In the genomic region with DNA sequence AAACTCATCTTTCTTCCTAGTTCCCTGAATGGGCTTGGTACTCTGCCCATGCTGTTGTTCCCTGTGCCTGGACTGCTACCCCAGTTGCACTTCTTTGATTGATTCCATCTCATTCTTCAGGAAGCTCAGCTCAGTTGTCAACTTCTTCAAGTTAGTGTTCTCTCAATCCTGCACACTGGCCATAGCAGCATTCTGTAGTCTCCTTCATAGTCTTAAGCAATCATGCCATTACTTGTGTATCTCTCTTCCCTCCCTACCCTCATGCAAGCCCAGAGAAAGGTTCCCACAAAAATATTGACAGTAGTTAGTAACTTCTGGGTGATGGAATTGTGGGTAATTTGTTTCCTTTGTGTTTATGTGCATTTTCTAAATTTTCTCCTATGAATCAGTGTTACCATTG, we compare ENCODE assay signal across 28 cellular contexts. TPM values are rescaled to one million over a fixed set of nuclear protein-coding genes. Genes with fewer than 3 reads are reported as not detected.
DNase-seq lines count a peak whose midpoint lies in the region; ATAC-seq, FAIRE-seq and TF ChIP-seq lines count a peak whose summit lies in the region.
"Had no signal": no experiment of that assay in that cellular context is flagged by ENCODE, and none has a peak within 500 bp of the region (broad histone marks: within the 10 kb centered on the region; RNA-seq: fewer than 3 reads in every experiment).

No MANE protein-coding gene starts in this region.

- no peak overlapping the region for H2AFZ ChIP-seq in HepG2 (ENCODE audit: low read length)
- no peak overlapping the region for H2AFZ ChIP-seq in H1 (ENCODE audit: low read length)
- no peak overlapping the region for H2AFZ ChIP-seq in PC-9

- peaks cover 30% of the 10 kb centered on the region for H3K4me1 Mint-ChIP-seq in T-helper 2 cell treated with Interferon-gamma antibody and Interleukin-4, amounts not matched to agents 5 μg/mL and 100 μg/mL, for 36 hours (ENCODE audit: low read depth)
- peaks cover 25% of the 10 kb centered on the region for H3K4me1 Mint-ChIP-seq in progenitor cell of endocrine pancreas (ENCODE audit: low read depth)

- no peak overlapping the region for H3K4me2 ChIP-seq in HepG2 (ENCODE audit: low read depth, low read length)
- H3K4me2 ChIP-seq in H1 (ENCODE audit: insufficient read depth in 1 of 2, low read depth in 2 of 2, low read length in 2 of 2) = no peak overlapping the region
- no peak overlapping the region for H3K4me2 ChIP-seq in PC-9

- H3K4me1 ChIP-seq in HepG2 (ENCODE audit: insufficient read depth, low read length) = peaks cover 59% of the 10 kb centered on the region
- H3K4me1 ChIP-seq in right lobe of liver = peaks cover 0 to 7% (median 2%) of the 10 kb centered on the region in 4 donors
- H3K4me1 ChIP-seq in H1 (replicated peaks in 1 of 4; ENCODE audit: control insufficient read depth in 3 of 4, insufficient read depth in 4 of 4, low read length in 3 of 4) = peaks cover 1 to 16% (median 10%) of the 10 kb centered on the region in 4 experiments; a peak in 5 of 7 replicates
- H3K4me1 ChIP-seq in PC-9 (replicated peaks; ENCODE audit: insufficient read depth) = peaks cover 4% of the 10 kb centered on the region

- 0 out of 2 replicates have a peak, but pooled peaks cover 6% of the 10 kb centered on the region for H4K20me1 ChIP-seq in HepG2 (ENCODE audit: insufficient read depth, low read length)
- no peaks in the 10 kb centered on the region for H4K20me1 ChIP-seq in H1 (replicated peaks in 1 of 2; ENCODE audit: control insufficient read depth in 1 of 2, insufficient read depth in 2 of 2, low read length in 2 of 2)
- 0 out of 2 replicates have a peak, but pooled peaks cover 5% of the 10 kb centered on the region for H4K20me1 ChIP-seq in PC-9 (ENCODE audit: insufficient read depth)

- H3K9me3 Mint-ChIP-seq in T-helper 2 cell treated with Interferon-gamma antibody and Interleukin-4, amounts not matched to agents 5 μg/mL and 100 μg/mL, for 36 hours = peaks cover 7% of the 10 kb centered on the region
- peaks cover 5% of the 10 kb centered on the region for H3K9me3 Mint-ChIP-seq in progenitor cell of endocrine pancreas (ENCODE audit: low read depth)

- H3K27ac Mint-ChIP-seq in T-helper 2 cell treated with Interferon-gamma antibody and Interleukin-4, amounts not matched to agents 5 μg/mL and 100 μg/mL, for 36 hours = no peak overlapping the region
- peak overlapping the region; percentile 74 for H3K27ac Mint-ChIP-seq in progenitor cell of endocrine pancreas

- H4K8ac ChIP-seq in H1 (ENCODE audit: extremely low read depth, insufficient read depth, low read length) = no peak overlapping the region

- peak overlapping the region; percentile 71 for H2BK120ac ChIP-seq in H1 (replicated peaks; ENCODE audit: low read depth, low read length)

- H3K23ac ChIP-seq in H1 (ENCODE audit: insufficient read length) = no peak overlapping the region

- H3K36me3 Mint-ChIP-seq in T-helper 2 cell treated with Interferon-gamma antibody and Interleukin-4, amounts not matched to agents 5 μg/mL and 100 μg/mL, for 36 hours (ENCODE audit: low read depth) = peaks cover 15% of the 10 kb centered on the region
- H3K36me3 Mint-ChIP-seq in progenitor cell of endocrine pancreas (ENCODE audit: insufficient read depth) = no peaks in the 10 kb centered on the region

- peaks cover 6% of the 10 kb centered on the region for H3K79me1 ChIP-seq in H1 (ENCODE audit: low read depth, low read length)

- H3K18ac ChIP-seq in H1 (ENCODE audit: extremely low read depth, low read length) = peak overlapping the region; percentile 39

- H3K14ac ChIP-seq in H1 (ENCODE audit: insufficient read length) = no peak overlapping the region

- no peak overlapping the region for H3K56ac ChIP-seq in H1 (replicated peaks; ENCODE audit: insufficient read length, low read depth, low read length)

- POLR2A ChIA-PET in HepG2 (lab: Yijun Ruan, JAX) = interaction anchor here (1.0 kb wide), 1 partner anchor 25 kb away, joined by 4 read pairs; no protein-coding TSS in a partner anchor
- POLR2A ChIA-PET in H1 (lab: Charles Lee; ENCODE audit: partially characterized antibody) = interaction anchor here (1.3 kb wide), 1 partner anchor 8 kb away, joined by 3 read pairs; no protein-coding TSS in a partner anchor
- POLR2A ChIA-PET in PC-9 (lab: Charles Lee; ENCODE audit: unreplicated experiment) = no interaction called here

- in situ Hi-C loops in HepG2 (cut with HindIII; ENCODE audit: extremely low pct_ligation_motif_present, low pct_unique_long_range_greater_than_20kb) = no loop called here

- no peak for FAIRE-seq in HepG2 (lab: Jason Lieb, UNC)
- no peak for FAIRE-seq in H1 (lab: Jason Lieb, UNC)
- FAIRE-seq: small intestine, TTC549 had no signal

- no peak overlapping the region for H3K27ac ChIP-seq in HepG2 (ENCODE audit: extremely low read length, insufficient read depth, low read length)
- H3K27ac ChIP-seq in right lobe of liver = no peak overlapping the region
- H3K27ac ChIP-seq in H1 (ENCODE audit: low read depth, low read length) = no peak overlapping the region
- H3K27ac ChIP-seq in PC-9 = no peak overlapping the region
- H3K27ac ChIP-seq: 22Rv1, body of pancreas, heart left ventricle, Peyer's patch had no signal

- no peak for TF ChIP-seq CTCF in HepG2 (CRISPR knock-in tag; IDR thresholded peaks at IDR 0.05)
- TF ChIP-seq CTCF in right lobe of liver (IDR thresholded peaks at IDR 0.05) = no peak
- no peak for TF ChIP-seq CTCF in H1 (IDR thresholded peaks at IDR 0.05; ENCODE audit: control extremely low read depth in 1 of 3, insufficient read depth in 1 of 3, low read depth in 1 of 3, low read length in 3 of 3)
- no peak for TF ChIP-seq CTCF in progenitor cell of endocrine pancreas (IDR thresholded peaks at IDR 0.05; ENCODE audit: unreplicated experiment)
- no peak for TF ChIP-seq CTCF in PC-9 (conservative IDR thresholded peaks at IDR 0.05)

- no peak overlapping the region for H3K4ac ChIP-seq in H1 (replicated peaks; ENCODE audit: insufficient read length, low read depth, low read length)

- H4K91ac ChIP-seq in H1 (replicated peaks; ENCODE audit: insufficient read length, low read length) = no peak overlapping the region

- no peaks in the 10 kb centered on the region for H3K27me3 Mint-ChIP-seq in T-helper 2 cell treated with Interferon-gamma antibody and Interleukin-4, amounts not matched to agents 5 μg/mL and 100 μg/mL, for 36 hours (ENCODE audit: low read depth)
- no peaks in the 10 kb centered on the region for H3K27me3 Mint-ChIP-seq in progenitor cell of endocrine pancreas

- ATAC-seq in HepG2 (no peak), right lobe of liver (no peak), HG02973 (IDR thresholded peaks at IDR 0.05; ENCODE audit: unreplicated experiment) (no peak)
- ATAC-seq: body of pancreas, heart left ventricle, left cardiac atrium had no signal

- H3K79me2 ChIP-seq in HepG2 (ENCODE audit: insufficient read depth, low read length) (peaks cover 89% of the 10 kb centered on the region), H1 (ENCODE audit: control insufficient read depth in 1 of 2, insufficient read depth in 2 of 2, low read length in 2 of 2) (peaks cover 10 to 88% of the 10 kb centered on the region in 2 experiments), PC-9 (ENCODE audit: low read depth) (peaks cover 77% of the 10 kb centered on the region)

- no peaks in the 10 kb centered on the region for H3K36me3 ChIP-seq in HepG2 (replicated peaks in 1 of 2; ENCODE audit: control insufficient read depth in 1 of 2, insufficient read depth in 2 of 2, low read length in 2 of 2)
- no peaks in the 10 kb centered on the region for H3K36me3 ChIP-seq in right lobe of liver
- no peaks in the 10 kb centered on the region for H3K36me3 ChIP-seq in H1 (ENCODE audit: control insufficient read depth in 2 of 4, insufficient read depth in 4 of 4, low read length in 3 of 4)
- H3K36me3 ChIP-seq in PC-9 (ENCODE audit: low read depth) = no peaks in the 10 kb centered on the region
- H3K36me3 ChIP-seq: heart left ventricle, Peyer's patch had no signal

- no peak for TF ChIP-seq RAD21 in HepG2 (CRISPR knock-in tag; IDR thresholded peaks at IDR 0.05)
- TF ChIP-seq RAD21 in H1 (IDR thresholded peaks at IDR 0.05 in 1 of 2, conservative IDR thresholded peaks at IDR 0.05 in 1 of 2; ENCODE audit: low read depth in 2 of 2, low read length in 2 of 2) = no peak

- TF ChIP-seq POLR2A in HepG2 (IDR thresholded peaks at IDR 0.05; ENCODE audit: insufficient read depth in 1 of 2, low read depth in 2 of 2, low read length in 2 of 2) = no peak
- no peak for TF ChIP-seq POLR2A in right lobe of liver (IDR thresholded peaks at IDR 0.05)
- TF ChIP-seq POLR2A in H1 (IDR thresholded peaks at IDR 0.05; ENCODE audit: control extremely low read depth in 1 of 2, low read depth in 2 of 2, low read length in 2 of 2) = no peak

- peaks cover 7% of the 10 kb centered on the region; the same call in 1 of the 2 replicates for H3K23me2 ChIP-seq in H1 (ENCODE audit: low read depth, low read length)

- CTCF ChIA-PET in HepG2 (lab: Yijun Ruan, JAX; ENCODE audit: low intra/inter-chr PET ratio, low total read pairs) = no interaction called here
- CTCF ChIA-PET in H1 (lab: Charles Lee; ENCODE audit: partially characterized antibody) = no interaction called here
- CTCF ChIA-PET in PC-9 (lab: Charles Lee) = no interaction called here

- no peak overlapping the region; the same call in 1 of the 2 replicates for H2AK5ac ChIP-seq in H1 (ENCODE audit: low read depth, low read length)

- no peak overlapping the region for H4K5ac ChIP-seq in H1 (ENCODE audit: insufficient read length, low read depth, low read length)

- H2BK15ac ChIP-seq in H1 (ENCODE audit: low read length) = peak overlapping the region; percentile 3; the same call in 1 of the 2 replicates

- BruUV-seq in HepG2 (replicated peaks; lab: Mats Ljungman, UMichigan) (no TSS peak), PC-9 (replicated peaks; lab: Mats Ljungman, UMichigan) (no TSS peak)

- H3K4me3 Mint-ChIP-seq in T-helper 2 cell treated with Interferon-gamma antibody and Interleukin-4, amounts not matched to agents 5 μg/mL and 100 μg/mL, for 36 hours = peak overlapping the region; percentile 13
- no peak overlapping the region for H3K4me3 Mint-ChIP-seq in progenitor cell of endocrine pancreas (ENCODE audit: low read depth)

- peak overlapping the region; percentile 41; the same call in 1 of the 2 replicates for H2BK5ac ChIP-seq in H1 (ENCODE audit: low read depth, low read length)

- H3F3A ChIP-seq in PC-9 (ENCODE audit: insufficient read depth, low read depth) = peaks cover 8% of the 10 kb centered on the region

- H3K9ac ChIP-seq in HepG2 (ENCODE audit: insufficient read depth, low read depth, low read length) = no peak overlapping the region
- H3K9ac ChIP-seq in H1 (replicated peaks in 1 of 4; ENCODE audit: extremely low read depth in 1 of 4, low read depth in 3 of 4, low read length in 3 of 4) = no peak overlapping the region; a peak in 2 of 7 replicates

- no peak overlapping the region; the same call in 1 of the 2 replicates for H2BK12ac ChIP-seq in H1 (ENCODE audit: low read depth, low read length)

- intact Hi-C loops in HepG2 (cut with micrococcal nuclease; ENCODE audit: unreplicated experiment) (no loop called here), right lobe of liver (cut with DNase I) (no loop called here), PC-9 (cut with micrococcal nuclease; ENCODE audit: unreplicated experiment) (no loop called here)

- no peak overlapping the region for H3K4me3 ChIP-seq in HepG2 (replicated peaks in 1 of 3; ENCODE audit: insufficient read depth in 1 of 3, low read depth in 2 of 3, low read length in 3 of 3)
- no peak overlapping the region for H3K4me3 ChIP-seq in right lobe of liver
- no peak overlapping the region for H3K4me3 ChIP-seq in H1 (ENCODE audit: extremely low read depth in 1 of 4, insufficient read depth in 2 of 4, low read depth in 3 of 4, low read length in 4 of 4)
- H3K4me3 ChIP-seq in PC-9 = no peak overlapping the region
- H3K4me3 ChIP-seq: body of pancreas, heart left ventricle, Peyer's patch had no signal

- H2BK20ac ChIP-seq in H1 (ENCODE audit: low read length) = peak overlapping the region; percentile 29; the same call in 1 of the 2 replicates

- H3K27me3 ChIP-seq in HepG2 (ENCODE audit: control insufficient read depth in 1 of 2, insufficient read depth in 2 of 2, low read length in 2 of 2) (no peaks in the 10 kb centered on the region; a peak in 1 of 5 replicates), right lobe of liver (no peaks in the 10 kb centered on the region), H1 (replicated peaks in 1 of 4; ENCODE audit: control insufficient read depth in 3 of 4, extremely low read depth in 1 of 4, insufficient read depth in 3 of 4, low read length in 3 of 4) (no peaks in the 10 kb centered on the region), PC-9 (ENCODE audit: insufficient read depth, low read depth) (no peaks in the 10 kb centered on the region)
- H3K27me3 ChIP-seq: body of pancreas, heart left ventricle, Peyer's patch had no signal

- TF ChIP-seq EP300 in HepG2 (IDR thresholded peaks at IDR 0.05; ENCODE audit: low read depth in 2 of 2, low read length in 2 of 2) (no peak), HepG2 (CRISPR knock-in tag; IDR thresholded peaks at IDR 0.05; ENCODE audit: borderline replicate concordance) (no peak), H1 (IDR thresholded peaks at IDR 0.05; ENCODE audit: borderline replicate concordance in 1 of 2, low read depth in 2 of 2, low read length in 2 of 2) (no peak)

- H3K9me3 ChIP-seq in HepG2 (ENCODE audit: low read length) = no peaks in the 10 kb centered on the region
- H3K9me3 ChIP-seq in right lobe of liver = no peaks in the 10 kb centered on the region
- no peaks in the 10 kb centered on the region for H3K9me3 ChIP-seq in H1 (ENCODE audit: insufficient read depth in 2 of 2, low read depth in 1 of 2, low read length in 1 of 2)
- no peaks in the 10 kb centered on the region for H3K9me3 ChIP-seq in PC-9 (ENCODE audit: insufficient read depth, low read depth)
- H3K9me3 ChIP-seq: body of pancreas, Peyer's patch had no signal

- H3K9me2 ChIP-seq in PC-9 (ENCODE audit: insufficient read depth) = no peaks in the 10 kb centered on the region

- DNase-seq in T-helper 2 cell treated with Interferon-gamma antibody and Interleukin-4, amounts not matched to agents 5 μg/mL and 100 μg/mL, for 36 hours (ENCODE audit: low spot score) = no peak
- DNase-seq in T-helper 2 cell = no peak
- no peak for DNase-seq in HepG2 (ENCODE audit: low spot score)
- DNase-seq in right lobe of liver = no peak
- DNase-seq in H1 (ENCODE audit: low read depth in 1 of 2, low spot score in 2 of 2) = no peak
- no peak for DNase-seq in progenitor cell of endocrine pancreas (ENCODE audit: low spot score, unreplicated experiment)
- no peak for DNase-seq in PC-9
- DNase-seq: activated CD4-positive, alpha-beta T cell treated with anti-CD3 and anti-CD28 coated beads for 48 hours; body of pancreas; COR-L47; DMS79; effector CD4-positive, alpha-beta T cell; erythroblast; GF-D8; heart left ventricle; KG1; left cardiac atrium; mammary epithelial cell; NCI-H1436; NCI-H2107; NCI-H510A; occipital lobe; Peyer's patch; small intestine; stimulated activated CD4-positive, alpha-beta T cell treated with anti-CD3 and anti-CD28 coated beads, Interleukin-2, amount 100 ng/mL, for 24 hours had no signal

RNA-seq across cellular contexts. Expression of a gene that starts 5.5 kb away (rescaled TPM):
- total RNA-seq in HepG2 (2016; rRNA removed; fragmentation: Illumina TruSeq; extraction: Trizol) (22.1 and 23.6 TPM in 2 replicates), right lobe of liver (10 to 100 TPM; 14.1 to 20.9 (median 15.3) TPM), progenitor cell of endocrine pancreas (26.6 and 29.5 TPM in 2 replicates), PC-9 (2021) (11.6 and 12.9 TPM in 2 replicates)
- total RNA-seq in HepG2 (2016; cell fraction: cytosol; rRNA removed; fragmentation: Illumina TruSeq; extraction: Trizol; ENCODE audit: low read depth) = 20.8 and 22.8 TPM in 2 replicates
- total RNA-seq in HepG2 (2016; cell fraction: insoluble cytoplasmic fraction; rRNA removed; fragmentation: Illumina TruSeq; extraction: Trizol) = 21.8 and 24.7 TPM in 2 replicates
- total RNA-seq in HepG2 (2016; cell fraction: membrane; rRNA removed; fragmentation: Illumina TruSeq; extraction: Trizol) = 10.3 and 11.0 TPM in 2 replicates
- total RNA-seq in HepG2 (2016; cell fraction: nucleus; rRNA removed; fragmentation: Illumina TruSeq; extraction: Trizol) = 57.2 and 66.1 TPM in 2 replicates
- polyA plus RNA-seq in HepG2 (2011; rRNA removed) (17.0 and 19.4 TPM in 2 replicates), H1 (2011; rRNA removed) (13.0 and 13.2 TPM in 2 replicates)
- polyA plus RNA-seq in HepG2 (2011; cell fraction: cytosol; rRNA removed) = 11.7 and 13.8 TPM in 2 replicates
- 48.5 and 52.1 TPM in 2 replicates for polyA plus RNA-seq in HepG2 (2011; cell fraction: nucleus; rRNA removed)
- polyA plus RNA-seq in HepG2 (2012) = 16.3 and 20.3 TPM in 2 replicates
- 1.3 and 2.9 TPM in 2 replicates for polyA plus RNA-seq in HepG2 (2016; cell fraction: cytosol; fragmentation: Illumina TruSeq; extraction: Trizol; ENCODE audit: low read depth)
- polyA plus RNA-seq in HepG2 (2016; cell fraction: insoluble cytoplasmic fraction; fragmentation: Illumina TruSeq; extraction: Trizol; ENCODE audit: low read depth) = 17.0 and 17.2 TPM in 2 replicates
- 2.1 and 3.2 TPM in 2 replicates for polyA plus RNA-seq in HepG2 (2016; cell fraction: membrane; fragmentation: Illumina TruSeq; extraction: Trizol; ENCODE audit: low read depth)
- polyA plus RNA-seq in HepG2 (2016; cell fraction: nucleus; fragmentation: Illumina TruSeq; extraction: Trizol; ENCODE audit: insufficient read depth, low read depth) = 19.2 and 19.7 TPM in 2 replicates
- polyA minus RNA-seq in HepG2 (2011; rRNA and poly(A)+ RNA removed; ENCODE audit: low replicate concordance) = 41.5 and 98.3 TPM in 2 replicates
- 23.4 and 23.7 TPM in 2 replicates for polyA minus RNA-seq in HepG2 (2011; cell fraction: cytosol; rRNA and poly(A)+ RNA removed)
- polyA minus RNA-seq in HepG2 (2011; cell fraction: nucleus; rRNA and poly(A)+ RNA removed) = 263 and 268 TPM in 2 replicates
- total RNA-seq in H1 (2021; fragmentation: NEBNext Ultra II Directional; extraction: Animal tissue kit (Norgen Biotek cat#: 25700)) = 25.0 and 26.1 TPM in 2 replicates
- polyA plus RNA-seq in H1 (2011; cell fraction: cytosol; rRNA removed) = 19.2 TPM
- polyA plus RNA-seq in H1 (2011; cell fraction: nucleus; rRNA removed) = 30.3 TPM
- 17.0 to 20.3 TPM (median 19.7 TPM) in 4 replicates for polyA plus RNA-seq in H1 (2012, experiment 1 of 2)
- 1.2 TPM for polyA plus RNA-seq in H1 (2012, experiment 2 of 2)
- 11.8 TPM for polyA plus RNA-seq in H1 (2013, experiment 1 of 2)
- polyA plus RNA-seq in H1 (2013, experiment 2 of 2) = 9.9 TPM
- polyA minus RNA-seq in H1 (2011; rRNA and poly(A)+ RNA removed) = 85.8 and 95.2 TPM in 2 replicates
- 24.4 TPM for polyA minus RNA-seq in H1 (2011; cell fraction: cytosol; rRNA and poly(A)+ RNA removed)
- 198 TPM for polyA minus RNA-seq in H1 (2011; cell fraction: nucleus; rRNA and poly(A)+ RNA removed)
